Comparison of ENCODE assay signal across 13 cellular contexts in the genomic region with DNA sequence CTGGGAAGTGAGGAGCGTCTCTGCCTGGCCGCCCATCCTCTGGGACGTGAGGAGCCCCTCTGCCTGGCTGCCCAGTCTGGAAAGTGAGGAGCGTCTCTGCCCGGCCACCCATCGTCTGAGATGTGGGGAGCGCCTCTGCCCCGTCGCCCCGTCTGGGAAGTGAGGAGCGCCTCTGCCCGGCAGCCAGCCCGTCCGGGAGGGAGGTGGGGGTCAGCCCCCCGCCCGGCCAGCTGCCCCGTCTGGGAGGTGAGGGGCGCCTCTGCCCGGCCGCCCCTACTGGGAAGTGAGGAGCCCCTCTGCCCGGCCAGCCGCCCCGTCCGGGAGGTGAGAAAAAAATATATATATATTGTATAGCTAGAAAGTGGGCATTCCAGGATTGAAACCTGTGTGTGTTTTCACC. TPM values are rescaled to one million over a fixed set of nuclear protein-coding genes. Genes with fewer than 3 reads are reported as not detected.
"Had no signal": no experiment of that assay in that cellular context is flagged by ENCODE, and none has a peak within 500 bp of the region (broad histone marks: within the 10 kb centered on the region; RNA-seq: fewer than 3 reads in every experiment).

No MANE protein-coding gene starts in this region.

RNA-seq across cellular contexts. Expression of gene LHFPL4, which starts 6.4 kb away (rescaled TPM):
- total RNA-seq: activated B cell treated with CpG ODN at 0.5 μM for 24 hours; activated CD4-positive, alpha-beta memory T cell treated with anti-CD3 and anti-CD28 coated beads for 36 hours; activated CD4-positive, alpha-beta T cell treated with anti-CD3 and anti-CD28 coated beads for 36 hours; activated CD4-positive, alpha-beta T cell treated with anti-CD3 and anti-CD28 coated beads, Interleukin-2, amount 10 ng/mL, durations not matched to agents 24 days and 14 days; activated CD4-positive, alpha-beta T cell treated with anti-CD3 and anti-CD28 coated beads, Interleukin-2, amount 10 ng/mL, durations not matched to agents 7 days and 5 days; activated CD8-positive, alpha-beta memory T cell treated with anti-CD3 and anti-CD28 coated beads for 36 hours; activated CD8-positive, alpha-beta memory T cell treated with anti-CD3 and anti-CD28 coated beads, Interleukin-2, amount 10 ng/mL, durations not matched to agents 7 days and 5 days; activated CD8-positive, alpha-beta T cell treated with anti-CD3 and anti-CD28 coated beads for 36 hours; activated CD8-positive, alpha-beta T cell treated with anti-CD3 and anti-CD28 coated beads, Interleukin-2, amount 10 ng/mL, durations not matched to agents 7 days and 5 days; T-cell; T-helper 1 cell treated with Interleukin-12 subunit alpha and Interleukin-12 subunit beta and Interleukin-4 antibody, amounts not matched to agents 30 ng/mL and 1 ng/mL, for 36 hours; T-helper 17 cell; T-helper 2 cell treated with Interferon-gamma antibody and Interleukin-4, amounts not matched to agents 100 ng/mL and 5 ng/mL, for 36 hours had no signal
